14 cellular contexts compared by ENCODE assay signal in the genomic region with DNA sequence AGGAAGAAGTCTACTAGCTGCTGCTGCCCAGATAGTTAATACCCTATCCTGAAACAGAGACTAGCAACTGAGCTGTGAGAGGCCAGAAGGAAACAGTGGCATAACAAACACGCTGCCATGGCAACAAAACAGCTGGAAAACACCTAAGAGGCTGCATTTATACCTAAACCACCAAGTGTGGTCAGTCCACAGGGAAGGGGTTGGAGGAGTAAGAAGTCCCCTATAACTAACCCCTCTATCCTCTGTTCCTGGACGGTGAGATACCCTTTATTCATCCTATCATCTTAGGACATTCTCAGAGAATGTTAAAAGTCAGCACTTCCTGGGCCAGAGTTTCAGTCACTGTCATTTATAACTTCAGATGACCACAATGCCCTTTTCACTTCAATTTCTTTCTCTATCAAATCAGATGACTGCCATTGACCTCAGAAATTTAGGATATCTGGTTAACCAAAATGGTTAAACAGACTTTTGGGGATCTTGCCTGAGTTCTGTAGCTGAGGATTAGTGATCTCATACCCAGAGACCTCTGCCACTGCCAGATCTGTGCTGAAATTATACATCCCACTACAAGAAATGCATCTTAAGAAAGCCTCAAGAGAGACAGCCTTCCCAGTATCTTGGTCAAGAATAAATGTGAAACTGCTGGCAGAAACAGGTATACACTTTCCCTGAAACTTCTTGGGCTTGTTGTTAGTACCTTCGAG. TPM values are rescaled to one million over a fixed set of nuclear protein-coding genes. Genes with fewer than 3 reads are reported as not detected.
DNase-seq lines count a peak whose midpoint lies in the region; ATAC-seq, FAIRE-seq and TF ChIP-seq lines count a peak whose summit lies in the region.
"Had no signal": no experiment of that assay in that cellular context is flagged by ENCODE, and none has a peak within 500 bp of the region (broad histone marks: within the 10 kb centered on the region; RNA-seq: fewer than 3 reads in every experiment).

No MANE protein-coding gene starts in this region.

- peaks cover 97% of the 10 kb centered on the region for H3K36me3 ChIP-seq in CD4-positive, CD25-positive, alpha-beta regulatory T cell (ENCODE audit: control insufficient read depth, insufficient read depth, low read length)
- peaks cover 0 to 94% of the 10 kb centered on the region in 2 donors for H3K36me3 ChIP-seq in gastrocnemius medialis

- H3K9me3 Mint-ChIP-seq in CD4-positive, CD25-positive, alpha-beta regulatory T cell: no peaks in the 10 kb centered on the region
- H3K9me3 Mint-ChIP-seq in T-cell: no peaks in the 10 kb centered on the region
- H3K9me3 Mint-ChIP-seq in immature natural killer cell: no peaks in the 10 kb centered on the region
- H3K9me3 Mint-ChIP-seq in mesothelial cell of epicardium: no peaks in the 10 kb centered on the region

- intact Hi-C loops in gastrocnemius medialis (cut with DNase I; ENCODE audit: low total_unique reads): no loop called here

- H3K4me1 ChIP-seq in CD4-positive, CD25-positive, alpha-beta regulatory T cell (ENCODE audit: control insufficient read depth, insufficient read depth, low read length, poor library complexity, severe bottlenecking): no peaks in the 10 kb centered on the region
- H3K4me1 ChIP-seq in gastrocnemius medialis: peaks cover 29 to 46% of the 10 kb centered on the region in 2 donors

- no peak for TF ChIP-seq CTCF in gastrocnemius medialis (IDR thresholded peaks at IDR 0.05 in 4 of 5, conservative IDR thresholded peaks at IDR 0.05 in 1 of 5)
- TF ChIP-seq CTCF in mesothelial cell of epicardium (IDR thresholded peaks at IDR 0.05; ENCODE audit: unreplicated experiment): no peak

- DNase-seq in CD4-positive, CD25-positive, alpha-beta regulatory T cell: no peak
- DNase-seq in GM18507 (ENCODE audit: extremely low spot score, insufficient read length, low read depth): no peak
- DNase-seq in T-cell: peak in 6 of 34 experiments; percentile 10 to 24 (median 12)
- peak; percentile 13 to 43 (median 41) for DNase-seq in immature natural killer cell
- DNase-seq in gastrocnemius medialis: no peak
- DNase-seq in hippocampal formation (lab: John Stamatoyannopoulos, UW): no peak
- no peak for DNase-seq in cerebellum (ENCODE audit: low spot score)
- no peak for DNase-seq in mesothelial cell of epicardium (ENCODE audit: low spot score in 2 of 2, unreplicated experiment in 2 of 2)
- DNase-seq: NCI-H2171, WERI-Rb-1 had no signal

- no peak overlapping the region for H3K27ac ChIP-seq in CD4-positive, CD25-positive, alpha-beta regulatory T cell (ENCODE audit: insufficient read depth, low read length, poor library complexity, severe bottlenecking)
- H3K27ac ChIP-seq in gastrocnemius medialis: peak overlapping the region in 2 of 4 donors; percentile 12 to 25
- H3K27ac ChIP-seq: RWPE1, WERI-Rb-1 had no signal

- FAIRE-seq in GM18507 (lab: Jason Lieb, UNC): peak; percentile 80

- TF ChIP-seq POLR2A in gastrocnemius medialis (IDR thresholded peaks at IDR 0.05): no peak

- in situ Hi-C loops in gastrocnemius medialis (cut with MboI; ENCODE audit: low sequenced_read_pairs in 4 of 4): loop anchor here in 1 of 4 donors (10.0 kb wide), 1 partner anchor 180 kb away; no protein-coding TSS in a partner anchor

- no peaks in the 10 kb centered on the region for H3K9me3 ChIP-seq in CD4-positive, CD25-positive, alpha-beta regulatory T cell (ENCODE audit: control insufficient read depth in 2 of 2, low read length in 2 of 2)
- H3K9me3 ChIP-seq in gastrocnemius medialis: no peaks in the 10 kb centered on the region

- CTCF ChIA-PET in T-cell (lab: Charles Lee): interaction anchor here in 1 of 2 donors (0.6 to 1.0 kb wide), 2 partner anchors 9 to 1064 kb away, joined by 3 to 4 read pairs; no protein-coding TSS in a partner anchor

- no peak for ATAC-seq in CD4-positive, CD25-positive, alpha-beta regulatory T cell (ENCODE audit: low read depth in 2 of 2)
- ATAC-seq in T-cell (replicated peaks in 1 of 4): peak in 1 of 4 experiments; percentile 57
- ATAC-seq in gastrocnemius medialis: no peak

- no peaks in the 10 kb centered on the region for H3K27me3 Mint-ChIP-seq in CD4-positive, CD25-positive, alpha-beta regulatory T cell
- no peaks in the 10 kb centered on the region for H3K27me3 Mint-ChIP-seq in T-cell
- peaks cover 2 to 32% (median 13%) of the 10 kb centered on the region in 3 donors for H3K27me3 Mint-ChIP-seq in immature natural killer cell (ENCODE audit: low read depth in 3 of 3)
- no peaks in the 10 kb centered on the region for H3K27me3 Mint-ChIP-seq in mesothelial cell of epicardium (ENCODE audit: low read depth)

- H3K27ac Mint-ChIP-seq in CD4-positive, CD25-positive, alpha-beta regulatory T cell: peak overlapping the region in 2 of 3 donors; percentile 36 to 88
- H3K27ac Mint-ChIP-seq in T-cell (peak overlapping the region; percentile 66 to 76), immature natural killer cell (peak overlapping the region; percentile 54 to 82 (median 67)), mesothelial cell of epicardium (no peak overlapping the region)

- POLR2A ChIA-PET in T-cell (lab: Charles Lee): no interaction called here

- no peaks in the 10 kb centered on the region for H3K27me3 ChIP-seq in CD4-positive, CD25-positive, alpha-beta regulatory T cell (ENCODE audit: control insufficient read depth, insufficient read depth, low read length)
- no peaks in the 10 kb centered on the region for H3K27me3 ChIP-seq in gastrocnemius medialis

- H3K36me3 Mint-ChIP-seq in CD4-positive, CD25-positive, alpha-beta regulatory T cell: peaks cover 70% of the 10 kb centered on the region
- H3K36me3 Mint-ChIP-seq in T-cell (peaks cover 78% of the 10 kb centered on the region), immature natural killer cell (peaks cover 36 to 62% (median 41%) of the 10 kb centered on the region in 3 donors), mesothelial cell of epicardium (peaks cover 57% of the 10 kb centered on the region)

- peaks cover 5 to 20% (median 11%) of the 10 kb centered on the region in 4 donors for H3K4me1 Mint-ChIP-seq in CD4-positive, CD25-positive, alpha-beta regulatory T cell
- H3K4me1 Mint-ChIP-seq in T-cell: peaks cover 4 to 28% (median 22%) of the 10 kb centered on the region in 3 donors
- H3K4me1 Mint-ChIP-seq in immature natural killer cell: peaks cover 8 to 11% of the 10 kb centered on the region in 2 donors
- no peaks in the 10 kb centered on the region for H3K4me1 Mint-ChIP-seq in mesothelial cell of epicardium
- H3K4me1 Mint-ChIP-seq: CD14-positive monocyte had no signal

- no peak overlapping the region for H3K4me3 Mint-ChIP-seq in CD4-positive, CD25-positive, alpha-beta regulatory T cell
- H3K4me3 Mint-ChIP-seq in T-cell (no peak overlapping the region), immature natural killer cell (peak overlapping the region in 1 of 5 donors; percentile 2), mesothelial cell of epicardium (no peak overlapping the region)
- H3K4me3 Mint-ChIP-seq: CD14-positive monocyte had no signal

- no peak overlapping the region for H3K4me3 ChIP-seq in CD4-positive, CD25-positive, alpha-beta regulatory T cell (ENCODE audit: low read depth, low read length)
- H3K4me3 ChIP-seq in gastrocnemius medialis: no peak overlapping the region

RNA-seq across cellular contexts. Expression of gene STH, which starts 36.2 kb away (rescaled TPM):
- total RNA-seq in CD4-positive, CD25-positive, alpha-beta regulatory T cell: not detected
- polyA plus RNA-seq in CD4-positive, CD25-positive, alpha-beta regulatory T cell: not detected
- total RNA-seq in T-cell: not detected
- not detected for polyA plus RNA-seq in immature natural killer cell
- not detected for total RNA-seq in gastrocnemius medialis
- 4.1 TPM for total RNA-seq in cerebellum
- not detected in 3 replicates for total RNA-seq in mesothelial cell of epicardium
- total RNA-seq: myocyte had no signal
- polyA plus RNA-seq: adipose tissue, CD14-positive monocyte had no signal

Comparison
In these comparisons a context has a peak if more than half of its experiments do, and no peak if none do; other contexts are left out.
1. DNase-seq: peak in immature natural killer cell (3 of 3); none in CD4-positive, CD25-positive, alpha-beta regulatory T cell (0 of 3), GM18507 (single experiment), gastrocnemius medialis (0 of 2), hippocampal formation (0 of 2), cerebellum (single experiment) and mesothelial cell of epicardium (0 of 2).